In the genomic region with DNA sequence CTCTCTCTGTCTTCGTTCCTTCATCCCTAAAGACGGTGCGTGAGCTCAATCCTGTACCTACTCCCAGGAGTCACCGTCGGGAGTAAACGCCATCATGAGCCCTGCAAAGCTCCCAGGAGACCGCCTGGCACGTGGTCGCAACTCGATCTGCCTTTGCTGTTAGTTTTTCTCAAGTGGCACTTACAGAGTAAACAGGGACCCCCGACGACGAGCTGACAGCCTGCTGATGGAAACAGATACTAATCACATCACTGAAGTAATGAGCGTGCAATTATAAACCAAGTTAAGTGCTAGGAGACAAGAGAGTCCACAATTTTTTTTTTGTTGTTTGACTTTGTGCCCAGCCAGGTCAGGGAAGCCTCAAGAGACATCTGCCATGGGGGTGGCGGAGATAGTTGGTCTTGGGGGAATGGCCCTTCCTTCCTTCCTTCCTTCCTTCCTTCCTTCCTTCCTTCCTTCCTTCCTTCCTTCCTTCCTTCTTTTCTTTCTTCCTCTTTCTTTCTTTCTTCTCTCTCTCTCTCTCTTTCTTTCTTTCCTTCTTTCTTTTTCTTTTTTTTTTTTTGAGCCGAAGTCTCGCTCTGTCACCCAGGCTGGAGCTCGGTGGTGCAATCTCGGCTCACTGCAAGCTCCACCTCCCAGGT, we compare ENCODE assay signal across 1 cellular context.
A peak's percentile ranks its signal among the peaks of the same experiment; 100 is the strongest.
TF ChIP-seq lines count a peak whose summit lies in the region.

No MANE protein-coding gene starts in this region.

TF ChIP-seq in HEK293, 187 proteins besides CTCF, POLR2A, EP300 and RAD21 (continued from another document):
- TF ChIP-seq, protein P1, sequence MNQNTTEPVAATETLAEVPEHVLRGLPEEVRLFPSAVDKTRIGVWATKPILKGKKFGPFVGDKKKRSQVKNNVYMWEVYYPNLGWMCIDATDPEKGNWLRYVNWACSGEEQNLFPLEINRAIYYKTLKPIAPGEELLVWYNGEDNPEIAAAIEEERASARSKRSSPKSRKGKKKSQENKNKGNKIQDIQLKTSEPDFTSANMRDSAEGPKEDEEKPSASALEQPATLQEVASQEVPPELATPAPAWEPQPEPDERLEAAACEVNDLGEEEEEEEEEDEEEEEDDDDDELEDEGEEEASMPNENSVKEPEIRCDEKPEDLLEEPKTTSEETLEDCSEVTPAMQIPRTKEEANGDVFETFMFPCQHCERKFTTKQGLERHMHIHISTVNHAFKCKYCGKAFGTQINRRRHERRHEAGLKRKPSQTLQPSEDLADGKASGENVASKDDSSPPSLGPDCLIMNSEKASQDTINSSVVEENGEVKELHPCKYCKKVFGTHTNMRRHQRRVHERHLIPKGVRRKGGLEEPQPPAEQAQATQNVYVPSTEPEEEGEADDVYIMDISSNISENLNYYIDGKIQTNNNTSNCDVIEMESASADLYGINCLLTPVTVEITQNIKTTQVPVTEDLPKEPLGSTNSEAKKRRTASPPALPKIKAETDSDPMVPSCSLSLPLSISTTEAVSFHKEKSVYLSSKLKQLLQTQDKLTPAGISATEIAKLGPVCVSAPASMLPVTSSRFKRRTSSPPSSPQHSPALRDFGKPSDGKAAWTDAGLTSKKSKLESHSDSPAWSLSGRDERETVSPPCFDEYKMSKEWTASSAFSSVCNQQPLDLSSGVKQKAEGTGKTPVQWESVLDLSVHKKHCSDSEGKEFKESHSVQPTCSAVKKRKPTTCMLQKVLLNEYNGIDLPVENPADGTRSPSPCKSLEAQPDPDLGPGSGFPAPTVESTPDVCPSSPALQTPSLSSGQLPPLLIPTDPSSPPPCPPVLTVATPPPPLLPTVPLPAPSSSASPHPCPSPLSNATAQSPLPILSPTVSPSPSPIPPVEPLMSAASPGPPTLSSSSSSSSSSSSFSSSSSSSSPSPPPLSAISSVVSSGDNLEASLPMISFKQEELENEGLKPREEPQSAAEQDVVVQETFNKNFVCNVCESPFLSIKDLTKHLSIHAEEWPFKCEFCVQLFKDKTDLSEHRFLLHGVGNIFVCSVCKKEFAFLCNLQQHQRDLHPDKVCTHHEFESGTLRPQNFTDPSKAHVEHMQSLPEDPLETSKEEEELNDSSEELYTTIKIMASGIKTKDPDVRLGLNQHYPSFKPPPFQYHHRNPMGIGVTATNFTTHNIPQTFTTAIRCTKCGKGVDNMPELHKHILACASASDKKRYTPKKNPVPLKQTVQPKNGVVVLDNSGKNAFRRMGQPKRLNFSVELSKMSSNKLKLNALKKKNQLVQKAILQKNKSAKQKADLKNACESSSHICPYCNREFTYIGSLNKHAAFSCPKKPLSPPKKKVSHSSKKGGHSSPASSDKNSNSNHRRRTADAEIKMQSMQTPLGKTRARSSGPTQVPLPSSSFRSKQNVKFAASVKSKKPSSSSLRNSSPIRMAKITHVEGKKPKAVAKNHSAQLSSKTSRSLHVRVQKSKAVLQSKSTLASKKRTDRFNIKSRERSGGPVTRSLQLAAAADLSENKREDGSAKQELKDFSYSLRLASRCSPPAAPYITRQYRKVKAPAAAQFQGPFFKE (tag by site-specific recombination; IDR thresholded peaks at IDR 0.05; ENCODE audit: borderline replicate concordance) = no peak
- TF ChIP-seq, protein P2, sequence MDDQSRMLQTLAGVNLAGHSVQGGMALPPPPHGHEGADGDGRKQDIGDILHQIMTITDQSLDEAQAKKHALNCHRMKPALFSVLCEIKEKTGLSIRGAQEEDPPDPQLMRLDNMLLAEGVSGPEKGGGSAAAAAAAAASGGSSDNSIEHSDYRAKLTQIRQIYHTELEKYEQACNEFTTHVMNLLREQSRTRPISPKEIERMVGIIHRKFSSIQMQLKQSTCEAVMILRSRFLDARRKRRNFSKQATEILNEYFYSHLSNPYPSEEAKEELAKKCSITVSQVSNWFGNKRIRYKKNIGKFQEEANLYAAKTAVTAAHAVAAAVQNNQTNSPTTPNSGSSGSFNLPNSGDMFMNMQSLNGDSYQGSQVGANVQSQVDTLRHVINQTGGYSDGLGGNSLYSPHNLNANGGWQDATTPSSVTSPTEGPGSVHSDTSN (CRISPR knock-in tag; IDR thresholded peaks at IDR 0.05) = no peak
- TF ChIP-seq, protein P3, sequence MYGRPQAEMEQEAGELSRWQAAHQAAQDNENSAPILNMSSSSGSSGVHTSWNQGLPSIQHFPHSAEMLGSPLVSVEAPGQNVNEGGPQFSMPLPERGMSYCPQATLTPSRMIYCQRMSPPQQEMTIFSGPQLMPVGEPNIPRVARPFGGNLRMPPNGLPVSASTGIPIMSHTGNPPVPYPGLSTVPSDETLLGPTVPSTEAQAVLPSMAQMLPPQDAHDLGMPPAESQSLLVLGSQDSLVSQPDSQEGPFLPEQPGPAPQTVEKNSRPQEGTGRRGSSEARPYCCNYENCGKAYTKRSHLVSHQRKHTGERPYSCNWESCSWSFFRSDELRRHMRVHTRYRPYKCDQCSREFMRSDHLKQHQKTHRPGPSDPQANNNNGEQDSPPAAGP (tag by site-specific recombination; IDR thresholded peaks at IDR 0.05) = 0 out of 2 replicates have a peak, but pooled peaks have one; percentile 35
- TF ChIP-seq ZNF514 (tag by site-specific recombination; IDR thresholded peaks at IDR 0.05) (no peak), KLF7 (tag by site-specific recombination; IDR thresholded peaks at IDR 0.05; ENCODE audit: borderline replicate concordance) (no peak), ZNF768 (tag by site-specific recombination; IDR thresholded peaks at IDR 0.05) (no peak), WT1 (tag by site-specific recombination; IDR thresholded peaks at IDR 0.05) (peak; percentile 99), GLIS1 (tag by site-specific recombination; IDR thresholded peaks at IDR 0.05) (peak; percentile 99), HOXD13 (CRISPR knock-in tag; IDR thresholded peaks at IDR 0.05; ENCODE audit: borderline replicate concordance) (no peak), ZNF146 (tag by site-specific recombination; IDR thresholded peaks at IDR 0.05) (no peak), ZNF660 (tag by site-specific recombination; IDR thresholded peaks at IDR 0.05) (no peak), ZNF837 (tag by site-specific recombination; IDR thresholded peaks at IDR 0.05) (no peak), KLF1 (tag by site-specific recombination; IDR thresholded peaks at IDR 0.05) (no peak), ZBTB48 (tag by site-specific recombination; IDR thresholded peaks at IDR 0.05) (no peak), ZNF585B (tag by site-specific recombination; IDR thresholded peaks at IDR 0.05) (no peak), YY1 (tag by site-specific recombination; IDR thresholded peaks at IDR 0.05) (no peak), ZNF10 (tag by site-specific recombination; IDR thresholded peaks at IDR 0.05) (no peak), ZNF24 (tag by site-specific recombination; IDR thresholded peaks at IDR 0.05) (peak; percentile 77; the same call in 1 of the 2 replicates), OSR2 (tag by site-specific recombination; IDR thresholded peaks at IDR 0.05) (peak; percentile 87), ZNF416 (tag by site-specific recombination; IDR thresholded peaks at IDR 0.05) (no peak), ZNF473 (tag by site-specific recombination; IDR thresholded peaks at IDR 0.05) (no peak), ZNF23 (tag by site-specific recombination; IDR thresholded peaks at IDR 0.05; ENCODE audit: borderline replicate concordance) (no peak), ZNF341 (tag by site-specific recombination; IDR thresholded peaks at IDR 0.05; ENCODE audit: low read depth) (peak; percentile 41; the same call in 1 of the 2 replicates), ZNF155 (tag by site-specific recombination; IDR thresholded peaks at IDR 0.05) (no peak), BCL11B (tag by site-specific recombination; IDR thresholded peaks at IDR 0.05; ENCODE audit: low read depth) (no peak), ZNF121 (tag by site-specific recombination; IDR thresholded peaks at IDR 0.05) (no peak), ZNF596 (tag by site-specific recombination; IDR thresholded peaks at IDR 0.05) (peak; percentile 60; the same call in 1 of the 2 replicates), ZNF112 (tag by site-specific recombination; IDR thresholded peaks at IDR 0.05) (no peak), OVOL3 (tag by site-specific recombination; IDR thresholded peaks at IDR 0.05) (peak; percentile 55; the same call in 1 of the 2 replicates), ZNF426 (tag by site-specific recombination; IDR thresholded peaks at IDR 0.05) (no peak)
- TF ChIP-seq, protein P4, sequence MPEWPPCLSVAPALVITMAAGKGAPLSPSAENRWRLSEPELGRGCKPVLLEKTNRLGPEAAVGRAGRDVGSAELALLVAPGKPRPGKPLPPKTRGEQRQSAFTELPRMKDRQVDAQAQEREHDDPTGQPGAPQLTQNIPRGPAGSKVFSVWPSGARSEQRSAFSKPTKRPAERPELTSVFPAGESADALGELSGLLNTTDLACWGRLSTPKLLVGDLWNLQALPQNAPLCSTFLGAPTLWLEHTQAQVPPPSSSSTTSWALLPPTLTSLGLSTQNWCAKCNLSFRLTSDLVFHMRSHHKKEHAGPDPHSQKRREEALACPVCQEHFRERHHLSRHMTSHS (tag by site-specific recombination; IDR thresholded peaks at IDR 0.05) = peak; percentile 67; the same call in 1 of the 2 replicates
- TF ChIP-seq, protein P5, sequence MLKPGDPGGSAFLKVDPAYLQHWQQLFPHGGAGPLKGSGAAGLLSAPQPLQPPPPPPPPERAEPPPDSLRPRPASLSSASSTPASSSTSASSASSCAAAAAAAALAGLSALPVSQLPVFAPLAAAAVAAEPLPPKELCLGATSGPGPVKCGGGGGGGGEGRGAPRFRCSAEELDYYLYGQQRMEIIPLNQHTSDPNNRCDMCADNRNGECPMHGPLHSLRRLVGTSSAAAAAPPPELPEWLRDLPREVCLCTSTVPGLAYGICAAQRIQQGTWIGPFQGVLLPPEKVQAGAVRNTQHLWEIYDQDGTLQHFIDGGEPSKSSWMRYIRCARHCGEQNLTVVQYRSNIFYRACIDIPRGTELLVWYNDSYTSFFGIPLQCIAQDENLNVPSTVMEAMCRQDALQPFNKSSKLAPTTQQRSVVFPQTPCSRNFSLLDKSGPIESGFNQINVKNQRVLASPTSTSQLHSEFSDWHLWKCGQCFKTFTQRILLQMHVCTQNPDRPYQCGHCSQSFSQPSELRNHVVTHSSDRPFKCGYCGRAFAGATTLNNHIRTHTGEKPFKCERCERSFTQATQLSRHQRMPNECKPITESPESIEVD (tag by site-specific recombination; IDR thresholded peaks at IDR 0.05) = peak; percentile 92
- TF ChIP-seq, protein P6, sequence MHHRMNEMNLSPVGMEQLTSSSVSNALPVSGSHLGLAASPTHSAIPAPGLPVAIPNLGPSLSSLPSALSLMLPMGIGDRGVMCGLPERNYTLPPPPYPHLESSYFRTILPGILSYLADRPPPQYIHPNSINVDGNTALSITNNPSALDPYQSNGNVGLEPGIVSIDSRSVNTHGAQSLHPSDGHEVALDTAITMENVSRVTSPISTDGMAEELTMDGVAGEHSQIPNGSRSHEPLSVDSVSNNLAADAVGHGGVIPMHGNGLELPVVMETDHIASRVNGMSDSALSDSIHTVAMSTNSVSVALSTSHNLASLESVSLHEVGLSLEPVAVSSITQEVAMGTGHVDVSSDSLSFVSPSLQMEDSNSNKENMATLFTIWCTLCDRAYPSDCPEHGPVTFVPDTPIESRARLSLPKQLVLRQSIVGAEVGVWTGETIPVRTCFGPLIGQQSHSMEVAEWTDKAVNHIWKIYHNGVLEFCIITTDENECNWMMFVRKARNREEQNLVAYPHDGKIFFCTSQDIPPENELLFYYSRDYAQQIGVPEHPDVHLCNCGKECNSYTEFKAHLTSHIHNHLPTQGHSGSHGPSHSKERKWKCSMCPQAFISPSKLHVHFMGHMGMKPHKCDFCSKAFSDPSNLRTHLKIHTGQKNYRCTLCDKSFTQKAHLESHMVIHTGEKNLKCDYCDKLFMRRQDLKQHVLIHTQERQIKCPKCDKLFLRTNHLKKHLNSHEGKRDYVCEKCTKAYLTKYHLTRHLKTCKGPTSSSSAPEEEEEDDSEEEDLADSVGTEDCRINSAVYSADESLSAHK (tag by site-specific recombination; IDR thresholded peaks at IDR 0.05) = 0 out of 2 replicates have a peak, but pooled peaks have one; percentile 42
